In genomic region chr6:106087548-106088325, GRCh38 we compare ENCODE assay signal across 8 cellular contexts. TPM values are rescaled to one million over a fixed set of nuclear protein-coding genes. Genes with fewer than 3 reads are reported as not detected.
DNase-seq lines count a peak whose midpoint lies in the region; ATAC-seq and TF ChIP-seq lines count a peak whose summit lies in the region.

No MANE protein-coding gene starts in this region.

- H3K27me3 ChIP-seq in HUES48 (ENCODE audit: control insufficient read depth, insufficient read depth, low read length), result peaks cover 33% of the 10 kb centered on the region
- no peaks in the 10 kb centered on the region for H3K27me3 ChIP-seq in vagina

- no peak for ATAC-seq in HG02981 (IDR thresholded peaks at IDR 0.05; ENCODE audit: unreplicated experiment)
- no peak for ATAC-seq in GM21526 (IDR thresholded peaks at IDR 0.05; ENCODE audit: low FRiP score, unreplicated experiment)

- DNase-seq in AG09309 (ENCODE audit: low read depth) (peak; percentile 61), cardiac fibroblast (ENCODE audit: low read depth in 2 of 2) (peak; percentile 66 to 88), lung microvascular endothelial cell (ENCODE audit: low read depth in 2 of 2) (peak; percentile 38 to 65), vagina (ENCODE audit: extremely low spot score in 2 of 2) (no peak), NCI-H1417 (lab: John Stamatoyannopoulos, UW) (no peak)

- H3K9ac ChIP-seq in HUES48 (ENCODE audit: low read depth, low read length), result no peak overlapping the region

- H3K36me3 ChIP-seq in HUES48 (ENCODE audit: control insufficient read depth, insufficient read depth, low read length), result no peaks in the 10 kb centered on the region
- H3K36me3 ChIP-seq in vagina, result no peaks in the 10 kb centered on the region

- intact Hi-C loops in vagina (cut with DNase I), result no loop called here

- no peaks in the 10 kb centered on the region for H3K9me3 ChIP-seq in HUES48 (ENCODE audit: control insufficient read depth, insufficient read depth, low read length)
- H3K9me3 ChIP-seq in vagina, result no peaks in the 10 kb centered on the region

- TF ChIP-seq POLR2A in vagina (IDR thresholded peaks at IDR 0.05), result peak in 1 of 2 donors; percentile 12

- H3K4me1 ChIP-seq in HUES48 (ENCODE audit: control insufficient read depth, insufficient read depth, low read length) (peaks cover 34% of the 10 kb centered on the region), vagina (peaks cover 42% of the 10 kb centered on the region)

- TF ChIP-seq CTCF in AG09309 (IDR thresholded peaks at IDR 0.05; ENCODE audit: control insufficient read depth, insufficient read depth, low read depth, low read length, missing control alignments) (no peak), cardiac fibroblast (IDR thresholded peaks at IDR 0.05; ENCODE audit: low read depth, low read length) (no peak), vagina (IDR thresholded peaks at IDR 0.05) (no peak)

- H3K4me3 ChIP-seq in AG09309 (ENCODE audit: control insufficient read depth, low read depth, low read length) (peak overlapping the region; percentile 74), HUES48 (ENCODE audit: low read depth, low read length) (peak overlapping the region; percentile 68), cardiac fibroblast (replicated peaks in 1 of 2; ENCODE audit: low read depth in 2 of 2, low read length in 2 of 2) (peak overlapping the region; percentile 21 to 65), vagina (peak overlapping the region; percentile 50 to 55)

- H3K27ac ChIP-seq in HUES48 (ENCODE audit: low read depth, low read length) (no peak overlapping the region), vagina (peak overlapping the region; percentile 85)

RNA-seq across cellular contexts. Expression of gene PRDM1, which starts 1.6 kb away (rescaled TPM):
- total RNA-seq in lung microvascular endothelial cell (0.40 and 1.3 TPM in 2 replicates), vagina (27.0 TPM)

Comparison
In these comparisons a context has a peak if more than half of its experiments do, and no peak if none do; other contexts are left out.
1. DNase-seq: peak in AG09309 (single experiment), cardiac fibroblast (2 of 2) and lung microvascular endothelial cell (2 of 2); none in vagina (0 of 2) and NCI-H1417 (0 of 3).
2. RNA of gene PRDM1, which starts 1.6 kb away (total RNA-seq): 27.0 TPM in vagina (single experiment); 0.40 to 1.3 TPM in lung microvascular endothelial cell; every median in the first group is over 10 times any median in the second.
3. Peak in every context shown above with its lines, with median percentiles within 50 percentile points of each other: H3K4me3 ChIP-seq.